14 cellular contexts compared by ENCODE assay signal in the genomic region with DNA sequence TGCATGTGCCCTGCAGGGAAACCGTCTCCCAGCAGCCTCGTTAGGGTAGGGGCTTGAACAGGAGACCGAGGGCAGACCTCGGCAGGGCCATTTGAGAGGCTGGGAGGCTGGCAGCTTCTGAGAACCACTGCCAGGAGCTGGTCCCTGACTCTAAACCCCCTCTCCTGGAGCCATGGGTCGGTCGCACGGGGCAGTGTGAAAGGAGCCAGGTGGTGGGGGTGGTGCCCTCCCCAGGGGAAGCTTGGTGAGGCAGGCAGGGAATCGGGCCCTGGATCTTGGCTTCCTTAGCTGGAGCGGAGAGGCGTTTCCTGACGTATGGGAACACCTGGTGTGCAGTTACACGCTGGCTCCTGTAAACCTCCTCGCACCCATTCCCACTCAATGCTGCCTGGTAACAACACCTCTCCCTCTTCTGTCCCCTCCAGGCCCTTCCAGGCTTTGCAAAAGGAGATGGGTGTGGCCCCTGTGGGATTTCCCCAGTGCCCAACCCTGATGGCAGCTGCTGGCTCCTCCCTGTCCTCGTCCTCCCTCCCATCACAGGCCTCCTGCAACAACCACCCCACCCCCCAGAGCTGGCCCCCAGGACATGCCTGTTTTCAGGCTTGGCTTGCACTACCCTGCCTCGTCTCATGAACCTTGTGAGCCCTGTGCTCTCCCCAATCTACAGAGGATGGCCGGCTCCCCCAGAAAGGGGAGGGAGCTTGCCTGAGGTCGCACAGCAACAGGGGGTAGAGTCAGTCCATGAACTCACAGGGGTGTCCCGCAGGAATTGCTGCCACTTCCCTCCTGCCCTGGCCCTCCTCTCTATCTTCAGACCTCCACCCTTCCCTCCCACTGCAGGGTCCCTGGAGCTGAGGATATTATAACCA. TPM values are rescaled to one million over a fixed set of nuclear protein-coding genes. Genes with fewer than 3 reads are reported as not detected.
DNase-seq lines count a peak whose midpoint lies in the region; ATAC-seq, FAIRE-seq and TF ChIP-seq lines count a peak whose summit lies in the region.
"Had no signal": no experiment of that assay in that cellular context is flagged by ENCODE, and none has a peak within 500 bp of the region (broad histone marks: within the 10 kb centered on the region; RNA-seq: fewer than 3 reads in every experiment).

No MANE protein-coding gene starts in this region.

- 35% methylated on average over 18 of the region's 18 CpGs for WGBS in GM12878 (ENCODE audit: insufficient coverage, insufficient replicate concordance, low lambda C conversion rate, missing lambda C conversion rate)

- no peak overlapping the region for H3K9ac ChIP-seq in GM12878 (ENCODE audit: control insufficient read depth, insufficient read depth, low read length)

- no peak for TF ChIP-seq RAD21 in GM12878 (IDR thresholded peaks at IDR 0.05; ENCODE audit: insufficient read depth, low read depth, low read length)

- SMC1A ChIA-PET in GM12878 (lab: Charles Lee; ENCODE audit: uncharacterized antibody, unreplicated experiment), result no interaction called here

- CTCF ChIA-PET in GM12878 (lab: Yijun Ruan, JAX), result no interaction called here

- no peak overlapping the region for H3K4me2 ChIP-seq in GM12878 (ENCODE audit: control insufficient read depth, insufficient read depth)

- no peaks in the 10 kb centered on the region for H3K79me2 ChIP-seq in GM12878 (ENCODE audit: control insufficient read depth, insufficient read depth, low read length)

- no peak for TF ChIP-seq POLR2A in GM12878 (IDR thresholded peaks at IDR 0.05; ENCODE audit: low read depth, low read length)
- TF ChIP-seq POLR2A in H54 (IDR thresholded peaks at IDR 0.05; ENCODE audit: low read depth, low read length), result no peak

- no peaks in the 10 kb centered on the region for H3K27me3 ChIP-seq in GM12878 (replicated peaks in 1 of 2; ENCODE audit: control insufficient read depth in 2 of 2, insufficient read depth in 2 of 2, low read length in 1 of 2)
- H3K27me3 ChIP-seq: tibial nerve had no signal

- FAIRE-seq in GM12878 (lab: Jason Lieb, UNC) (no peak), H54 (lab: Jason Lieb, UNC) (no peak), RCC 7860 (lab: Jason Lieb, UNC) (no peak)

- no peak overlapping the region for H3K27ac Mint-ChIP-seq in natural killer cell

- no peak overlapping the region for H3K4me3 ChIP-seq in GM12878
- H3K4me3 ChIP-seq: tibial nerve had no signal

- no peak for TF ChIP-seq EP300 in GM12878 (IDR thresholded peaks at IDR 0.05; ENCODE audit: borderline replicate concordance in 1 of 2, control insufficient read depth in 1 of 2, low read depth in 2 of 2, low read length in 2 of 2)

- no peaks in the 10 kb centered on the region for H3K27me3 Mint-ChIP-seq in natural killer cell (ENCODE audit: low read depth in 2 of 2)

- H3K4me1 Mint-ChIP-seq in natural killer cell, result no peaks in the 10 kb centered on the region

- ATAC-seq in GM12878, result peak; percentile 48
- ATAC-seq in natural killer cell, result no peak

- RAD21 ChIA-PET in GM12878 (lab: Charles Lee; ENCODE audit: unreplicated experiment), result no interaction called here

- no peak overlapping the region for H3K27ac ChIP-seq in GM12878 (ENCODE audit: control insufficient read depth, insufficient read depth)
- H3K27ac ChIP-seq: 22Rv1, tibial nerve had no signal

- in situ Hi-C loops in GM12878 (cut with MboI), result no loop called here

- no peak overlapping the region for H2AFZ ChIP-seq in GM12878 (ENCODE audit: control insufficient read depth, low read depth, low read length)

- no peaks in the 10 kb centered on the region for H3K9me3 ChIP-seq in GM12878 (replicated peaks; ENCODE audit: control insufficient read depth, insufficient read depth, low read length)
- H3K9me3 ChIP-seq: tibial nerve had no signal

- H3K4me3 Mint-ChIP-seq in natural killer cell, result no peak overlapping the region

- TF ChIP-seq CTCF in GM12878 (IDR thresholded peaks at IDR 0.05 in 2 of 3, conservative IDR thresholded peaks at IDR 0.05 in 1 of 3; ENCODE audit: control insufficient read depth in 2 of 3, extremely low read depth in 1 of 3, insufficient read depth in 1 of 3, low read depth in 3 of 3, low read length in 3 of 3) (no peak), natural killer cell (IDR thresholded peaks at IDR 0.05) (no peak)

- BruUV-seq in GM12878 (replicated peaks; lab: Mats Ljungman, UMichigan), result no TSS peak

- no peaks in the 10 kb centered on the region for H3K36me3 ChIP-seq in GM12878 (ENCODE audit: control insufficient read depth in 2 of 2, insufficient read depth in 2 of 2, low read length in 1 of 2)
- H3K36me3 ChIP-seq: tibial nerve had no signal

- H3K9me3 Mint-ChIP-seq in natural killer cell, result no peaks in the 10 kb centered on the region

- H3K36me3 Mint-ChIP-seq in natural killer cell, result no peaks in the 10 kb centered on the region

- H3K4me1 ChIP-seq in GM12878 (ENCODE audit: control insufficient read depth, insufficient read depth, low read length), result no peaks in the 10 kb centered on the region
- H3K4me1 ChIP-seq: tibial nerve had no signal

- DNase-seq in DMS 273 (lab: John Stamatoyannopoulos, UW; ENCODE audit: unreplicated experiment) (peak; percentile 74), DMS 273 treated with DMSO at 0.1 percent for 48 hours (lab: John Stamatoyannopoulos, UW) (no peak), ELF-1 (ENCODE audit: low read depth, low spot score) (peak; percentile 72), GM12878 (ENCODE audit: low read depth, low spot score) (no peak), natural killer cell (peak; percentile 11), H54 (ENCODE audit: insufficient read length, low spot score) (no peak), RCC 7860 (ENCODE audit: low spot score) (no peak), putamen (ENCODE audit: low spot score) (no peak)
- DNase-seq: Karpas-422 had no signal

- POLR2A ChIA-PET in GM12878 (lab: Charles Lee), result no interaction called here

- intact Hi-C loops in GM12878 (cut with micrococcal nuclease; ENCODE audit: unreplicated experiment), result no loop called here
- intact Hi-C loops in natural killer cell (cut with micrococcal nuclease), result no loop called here

- H4K20me1 ChIP-seq in GM12878 (ENCODE audit: control insufficient read depth, insufficient read depth), result no peaks in the 10 kb centered on the region

RNA-seq across cellular contexts. Expression of a gene that starts 24.4 kb away (rescaled TPM):
- total RNA-seq in GM12878 (2013; cell fraction: nucleolus; rRNA removed), result 0.31 TPM in 1 of 2 replicates, not detected in the other
- 0.05 TPM in 1 of 2 replicates, not detected in the other for total RNA-seq in GM12878 (2014; rRNA removed)
- total RNA-seq in GM12878 (2014; rRNA removed; fragmentation: Illumina TruSeq; extraction: Trizol), result 0.05 TPM in 1 of 2 replicates, not detected in the other
- 0.10 TPM in 1 of 2 replicates, not detected in the other for total RNA-seq in GM12878 (2021)
- polyA plus RNA-seq in GM12878 (2011; ENCODE audit: low read depth), result not detected
- polyA plus RNA-seq in GM12878 (2011; rRNA removed), result not detected in 2 replicates
- polyA plus RNA-seq in GM12878 (2011; cell fraction: cytosol; rRNA removed), result not detected in 2 replicates
- polyA plus RNA-seq in GM12878 (2011; cell fraction: nucleus; rRNA removed), result 0.79 and 0.84 TPM in 2 replicates
- polyA plus RNA-seq in GM12878 (2012), result 0.16 and 0.22 TPM in 2 replicates
- polyA plus RNA-seq in GM12878 (2014; fragmentation: Illumina TruSeq; extraction: Trizol), result 0.01 TPM in 1 of 2 replicates, not detected in the other
- polyA plus RNA-seq in GM12878 (2014; fragmentation: Nextera tagmentation; extraction: Ambion mirVana), result under 1 TPM in 1 of 2 experiments, not detected in 1; 0.03 TPM
- polyA plus RNA-seq in GM12878 (2014; rRNA removed), result 0.05 and 0.09 TPM in 2 replicates
- polyA plus RNA-seq in GM12878 (2016; fragmentation: Nextera tagmentation; extraction: Ambion mirVana), result not detected
- polyA minus RNA-seq in GM12878 (2011; rRNA and poly(A)+ RNA removed), result not detected in 2 replicates
- not detected in 2 replicates for polyA minus RNA-seq in GM12878 (2011; cell fraction: cytosol; rRNA and poly(A)+ RNA removed)
- 0.10 TPM in 1 of 2 replicates, not detected in the other for polyA minus RNA-seq in GM12878 (2011; cell fraction: nucleus; rRNA and poly(A)+ RNA removed)
- total RNA-seq in natural killer cell, result 1 to 10 TPM in 1 of 3 donors, under 1 TPM in 2; 0.18 to 1.3 (median 0.38) TPM
- total RNA-seq: fibroblast of lung had no signal

RNA-seq across cellular contexts. Expression of a gene that starts 46.4 kb away (rescaled TPM):
- total RNA-seq in GM12878 (2013; cell fraction: nucleolus; rRNA removed), result 0.76 and 2.4 TPM in 2 replicates
- total RNA-seq in GM12878 (2014; rRNA removed), result 0.27 and 0.40 TPM in 2 replicates
- 0.54 TPM in 1 of 2 replicates, not detected in the other for total RNA-seq in GM12878 (2014; rRNA removed; fragmentation: Illumina TruSeq; extraction: Trizol)
- total RNA-seq in GM12878 (2021), result 0.43 and 1.0 TPM in 2 replicates
- polyA plus RNA-seq in GM12878 (2011; ENCODE audit: low read depth), result 0.72 TPM
- 0.10 and 0.37 TPM in 2 replicates for polyA plus RNA-seq in GM12878 (2011; rRNA removed)
- 0.34 and 0.53 TPM in 2 replicates for polyA plus RNA-seq in GM12878 (2011; cell fraction: cytosol; rRNA removed)
- 2.4 TPM in 2 replicates for polyA plus RNA-seq in GM12878 (2011; cell fraction: nucleus; rRNA removed)
- polyA plus RNA-seq in GM12878 (2012), result 1.3 and 2.0 TPM in 2 replicates
- 0.24 TPM in 1 of 2 replicates, not detected in the other for polyA plus RNA-seq in GM12878 (2014; fragmentation: Illumina TruSeq; extraction: Trizol)
- polyA plus RNA-seq in GM12878 (2014; fragmentation: Nextera tagmentation; extraction: Ambion mirVana), result not detected
- polyA plus RNA-seq in GM12878 (2014; rRNA removed), result 0.18 and 0.37 TPM in 2 replicates
- polyA plus RNA-seq in GM12878 (2016; fragmentation: Nextera tagmentation; extraction: Ambion mirVana), result not detected
- 0.52 and 0.95 TPM in 2 replicates for polyA minus RNA-seq in GM12878 (2011; rRNA and poly(A)+ RNA removed)
- not detected in 2 replicates for polyA minus RNA-seq in GM12878 (2011; cell fraction: cytosol; rRNA and poly(A)+ RNA removed)
- 0.77 TPM in 1 of 2 replicates, not detected in the other for polyA minus RNA-seq in GM12878 (2011; cell fraction: nucleus; rRNA and poly(A)+ RNA removed)
- total RNA-seq in natural killer cell, result 10 to 100 TPM in 1 of 3 donors, 1 to 10 TPM in 2; 5.5 to 11.3 (median 8.8) TPM
- total RNA-seq: fibroblast of lung; kidney epithelial cell; T-helper 2 cell treated with Interferon-gamma antibody and Interleukin-4, amounts not matched to agents 100 ng/mL and 5 ng/mL, for 36 hours had no signal
- polyA plus RNA-seq: fibroblast of lung had no signal

RNA-seq across cellular contexts. Expression of a gene that starts 53.3 kb away (rescaled TPM):
- total RNA-seq in GM12878 (2013; cell fraction: nucleolus; rRNA removed), result 404 and 419 TPM in 2 replicates
- 212 and 227 TPM in 2 replicates for total RNA-seq in GM12878 (2014; rRNA removed)
- total RNA-seq in GM12878 (2014; rRNA removed; fragmentation: Illumina TruSeq; extraction: Trizol), result 57.4 and 58.0 TPM in 2 replicates
- total RNA-seq in GM12878 (2021), result 181 and 194 TPM in 2 replicates
- 22.1 TPM for polyA plus RNA-seq in GM12878 (2011; ENCODE audit: low read depth)
- polyA plus RNA-seq in GM12878 (2011; rRNA removed), result 47.5 and 84.3 TPM in 2 replicates
- polyA plus RNA-seq in GM12878 (2011; cell fraction: cytosol; rRNA removed), result 146 and 184 TPM in 2 replicates
- polyA plus RNA-seq in GM12878 (2011; cell fraction: nucleus; rRNA removed), result 522 and 621 TPM in 2 replicates
- polyA plus RNA-seq in GM12878 (2012), result 61.4 and 155 TPM in 2 replicates
- 11.9 and 35.6 TPM in 2 replicates for polyA plus RNA-seq in GM12878 (2014; fragmentation: Illumina TruSeq; extraction: Trizol)
- polyA plus RNA-seq in GM12878 (2014; fragmentation: Nextera tagmentation; extraction: Ambion mirVana), result 10 to 100 TPM in 1 of 2 experiments, 1 to 10 TPM in 1; 9.7 to 34.6 TPM
- 158 and 168 TPM in 2 replicates for polyA plus RNA-seq in GM12878 (2014; rRNA removed)
- polyA plus RNA-seq in GM12878 (2016; fragmentation: Nextera tagmentation; extraction: Ambion mirVana), result 10 to 100 TPM; 10.2 to 56.4 TPM
- 98.2 and 232 TPM in 2 replicates for polyA minus RNA-seq in GM12878 (2011; rRNA and poly(A)+ RNA removed)
- polyA minus RNA-seq in GM12878 (2011; cell fraction: cytosol; rRNA and poly(A)+ RNA removed), result 87.6 and 111 TPM in 2 replicates
- polyA minus RNA-seq in GM12878 (2011; cell fraction: nucleus; rRNA and poly(A)+ RNA removed), result 636 and 718 TPM in 2 replicates
- 100 to 1,000 TPM; 300 to 564 (median 432) TPM for total RNA-seq in natural killer cell

RNA-seq across cellular contexts. Expression of a gene that starts 57.2 kb away (rescaled TPM):
- total RNA-seq in GM12878 (2013; cell fraction: nucleolus; rRNA removed), result not detected in 2 replicates
- total RNA-seq in GM12878 (2014; rRNA removed), result not detected in 2 replicates
- total RNA-seq in GM12878 (2014; rRNA removed; fragmentation: Illumina TruSeq; extraction: Trizol), result not detected in 2 replicates
- not detected in 2 replicates for total RNA-seq in GM12878 (2021)
- polyA plus RNA-seq in GM12878 (2011; ENCODE audit: low read depth), result not detected
- not detected in 2 replicates for polyA plus RNA-seq in GM12878 (2011; rRNA removed)
- polyA plus RNA-seq in GM12878 (2011; cell fraction: cytosol; rRNA removed), result not detected in 2 replicates
- 0.01 TPM in 1 of 2 replicates, not detected in the other for polyA plus RNA-seq in GM12878 (2011; cell fraction: nucleus; rRNA removed)
- polyA plus RNA-seq in GM12878 (2012), result 0.16 TPM in 1 of 2 replicates, not detected in the other
- polyA plus RNA-seq in GM12878 (2014; fragmentation: Illumina TruSeq; extraction: Trizol), result not detected in 2 replicates
- not detected for polyA plus RNA-seq in GM12878 (2014; fragmentation: Nextera tagmentation; extraction: Ambion mirVana)
- polyA plus RNA-seq in GM12878 (2014; rRNA removed), result not detected in 2 replicates
- under 1 TPM; 0.04 to 0.05 TPM for polyA plus RNA-seq in GM12878 (2016; fragmentation: Nextera tagmentation; extraction: Ambion mirVana)
- not detected in 2 replicates for polyA minus RNA-seq in GM12878 (2011; rRNA and poly(A)+ RNA removed)
- polyA minus RNA-seq in GM12878 (2011; cell fraction: cytosol; rRNA and poly(A)+ RNA removed), result not detected in 2 replicates
- not detected in 2 replicates for polyA minus RNA-seq in GM12878 (2011; cell fraction: nucleus; rRNA and poly(A)+ RNA removed)
- 1 to 10 TPM; 2.3 to 6.0 (median 3.8) TPM for total RNA-seq in natural killer cell

Comparison
In these comparisons a context has a peak if more than half of its experiments do, and no peak if none do; other contexts are left out.
1. DNase-seq: peak in DMS 273 (single experiment), ELF-1 (single experiment) and natural killer cell (single experiment); none in DMS 273 treated with DMSO at 0.1 percent for 48 hours (single experiment), GM12878 (single experiment), H54 (single experiment), RCC 7860 (single experiment) and putamen (single experiment).